Comparison of ENCODE assay signal across 9 cellular contexts in genomic region chr5:34684281-34684979, GRCh38. TPM values are rescaled to one million over a fixed set of nuclear protein-coding genes. Genes with fewer than 3 reads are reported as not detected.
DNase-seq lines count a peak whose midpoint lies in the region; ATAC-seq and TF ChIP-seq lines count a peak whose summit lies in the region.
"Had no signal": no experiment of that assay in that cellular context is flagged by ENCODE, and none has a peak within 500 bp of the region (broad histone marks: within the 10 kb centered on the region; RNA-seq: fewer than 3 reads in every experiment).

No MANE protein-coding gene starts in this region.

- no peaks in the 10 kb centered on the region for H3K9me3 ChIP-seq in IMR-90 (ENCODE audit: control insufficient read depth, insufficient read depth, low read length)
- H3K9me3 ChIP-seq in ascending aorta = no peaks in the 10 kb centered on the region
- H3K9me3 ChIP-seq in left lung = no peaks in the 10 kb centered on the region
- H3K9me3 ChIP-seq: neutrophil had no signal

- peak overlapping the region; percentile 44; the same call in 1 of the 2 replicates for H3K23ac ChIP-seq in IMR-90 (ENCODE audit: low read depth, low read length)

- no peaks in the 10 kb centered on the region for H3K27me3 Mint-ChIP-seq in activated T-helper 1 cell treated with anti-CD3 and anti-CD28 coated beads, Interleukin-12 subunit alpha, Interleukin-12 subunit beta, Interleukin-2, Interleukin-4 antibody, amounts not matched to agents 30 ng/mL and 10 ng/mL and 1 ng/mL, durations not matched to agents 14 hours and 24 hours and 36 hours (ENCODE audit: insufficient read depth)

- H4K20me1 ChIP-seq in IMR-90 (ENCODE audit: insufficient read depth, low read length) = peaks cover 93% of the 10 kb centered on the region

- no peak overlapping the region for H4K5ac ChIP-seq in IMR-90 (ENCODE audit: low read depth, low read length)

- H2AK9ac ChIP-seq in IMR-90 (replicated peaks; ENCODE audit: low read depth, low read length, poor library complexity) = no peak overlapping the region

- no peak for TF ChIP-seq RAD21 in IMR-90 (IDR thresholded peaks at IDR 0.05; ENCODE audit: low read length)

- no peak overlapping the region for H3K4me3 ChIP-seq in IMR-90 (ENCODE audit: insufficient read depth, low read depth, low read length)
- H3K4me3 ChIP-seq in ascending aorta = no peak overlapping the region
- no peak overlapping the region for H3K4me3 ChIP-seq in left lung

- no peak overlapping the region; the same call in 1 of the 2 replicates for H4K91ac ChIP-seq in IMR-90 (ENCODE audit: insufficient read depth, low read depth, low read length)

- CTCF ChIA-PET in IMR-90 (lab: Yijun Ruan, JAX) = no interaction called here

- POLR2A ChIA-PET in IMR-90 (lab: Charles Lee; ENCODE audit: unreplicated experiment) = no interaction called here

- intact Hi-C loops in IMR-90 (cut with micrococcal nuclease) (loop anchor here (10.0 kb wide), 1 partner anchor 160 kb away; no protein-coding TSS in a partner anchor), ascending aorta (cut with DNase I) (no loop called here), left lung (cut with DNase I) (no loop called here)
- intact Hi-C loops in activated T-helper 1 cell treated with anti-CD3 and anti-CD28 coated beads, Interleukin-12 subunit alpha, Interleukin-12 subunit beta, Interleukin-2, Interleukin-4 antibody, amounts not matched to agents 30 ng/mL and 10 ng/mL and 1 ng/mL, durations not matched to agents 14 hours and 24 hours and 36 hours (cut with micrococcal nuclease) = no loop called here

- no peak overlapping the region; the same call in 1 of the 2 replicates for H3K4me2 ChIP-seq in IMR-90 (ENCODE audit: low read depth, low read length)

- dilution Hi-C loops in IMR-90 (cut with HindIII; ENCODE audit: low sequenced_read_pairs, unreplicated experiment) = no loop called here

- no peaks in the 10 kb centered on the region for H3K27me3 ChIP-seq in IMR-90 (ENCODE audit: control insufficient read depth, insufficient read depth, low read length)
- H3K27me3 ChIP-seq in ascending aorta = no peaks in the 10 kb centered on the region
- no peaks in the 10 kb centered on the region for H3K27me3 ChIP-seq in left lung
- H3K27me3 ChIP-seq: neutrophil had no signal

- TF ChIP-seq CTCF in IMR-90 (conservative IDR thresholded peaks at IDR 0.05; ENCODE audit: low read depth, low read length) (no peak), ascending aorta (IDR thresholded peaks at IDR 0.05) (no peak), left lung (IDR thresholded peaks at IDR 0.05) (no peak)

- no peaks in the 10 kb centered on the region for H3K36me3 Mint-ChIP-seq in activated T-helper 1 cell treated with anti-CD3 and anti-CD28 coated beads, Interleukin-12 subunit alpha, Interleukin-12 subunit beta, Interleukin-2, Interleukin-4 antibody, amounts not matched to agents 30 ng/mL and 10 ng/mL and 1 ng/mL, durations not matched to agents 14 hours and 24 hours and 36 hours (ENCODE audit: low read depth)

- peak overlapping the region; percentile 88; the same call in 1 of the 2 replicates for H3K14ac ChIP-seq in IMR-90 (replicated peaks; ENCODE audit: low read depth, low read length)

- H4K8ac ChIP-seq in IMR-90 (ENCODE audit: low read depth in 2 of 2, low read length in 2 of 2) = no peak overlapping the region

- peak overlapping the region; percentile 28; the same call in 1 of the 2 replicates for H3K4ac ChIP-seq in IMR-90 (ENCODE audit: low read depth, low read length)

- no peak for TF ChIP-seq POLR2A in IMR-90 (IDR thresholded peaks at IDR 0.05; ENCODE audit: low read depth, low read length)

- no peak overlapping the region for H3K18ac ChIP-seq in IMR-90 (ENCODE audit: low read depth, low read length)

- H3K4me3 Mint-ChIP-seq in activated T-helper 1 cell treated with anti-CD3 and anti-CD28 coated beads, Interleukin-12 subunit alpha, Interleukin-12 subunit beta, Interleukin-2, Interleukin-4 antibody, amounts not matched to agents 30 ng/mL and 10 ng/mL and 1 ng/mL, durations not matched to agents 14 hours and 24 hours and 36 hours = no peak overlapping the region

- H3K4me1 ChIP-seq in IMR-90 (ENCODE audit: control insufficient read depth, insufficient read depth, low read length) (peaks cover 24% of the 10 kb centered on the region), ascending aorta (peaks cover 5 to 60% of the 10 kb centered on the region in 2 donors), left lung (peaks cover 10 to 16% of the 10 kb centered on the region in 2 donors)

- peak overlapping the region; percentile 53 for H2AK5ac ChIP-seq in IMR-90 (ENCODE audit: low read depth, low read length)

- H2BK15ac ChIP-seq in IMR-90 (ENCODE audit: low read depth, low read length) = 0 out of 3 replicates have a peak overlapping the region, but pooled peaks have one; percentile 36

- peaks cover 8 to 78% of the 10 kb centered on the region in 2 experiments for H3K79me1 ChIP-seq in IMR-90 (ENCODE audit: low read depth in 1 of 2, low read length in 2 of 2)

- WGBS in IMR-90 (ENCODE audit: extremely low coverage in 2 of 2, insufficient read length in 1 of 2), 2 experiments = no CpG with 5 or more reads among the region's 4 CpGs

- H2BK120ac ChIP-seq in IMR-90 (ENCODE audit: low read depth, low read length) = peak overlapping the region; percentile 2; the same call in 1 of the 2 replicates

- in situ Hi-C loops in IMR-90 (cut with MboI; ENCODE audit: low sequenced_read_pairs) = no loop called here

- BruUV-seq in IMR-90 (replicated peaks; lab: Mats Ljungman, UMichigan) = no TSS peak

- H3K36me3 ChIP-seq in IMR-90 (ENCODE audit: control insufficient read depth, insufficient read depth, low read length) = peaks cover 16% of the 10 kb centered on the region
- H3K36me3 ChIP-seq in ascending aorta = no peaks in the 10 kb centered on the region
- H3K36me3 ChIP-seq in left lung = no peaks in the 10 kb centered on the region
- H3K36me3 ChIP-seq: neutrophil had no signal

- peaks cover 34% of the 10 kb centered on the region for H3K9me1 ChIP-seq in IMR-90 (ENCODE audit: insufficient read depth, low read length)

- H3K9ac ChIP-seq in IMR-90 (ENCODE audit: low read depth, low read length) = no peak overlapping the region

- H2AFZ ChIP-seq in IMR-90 (replicated peaks; ENCODE audit: low read length, poor library complexity) = no peak overlapping the region

- H3K4me1 Mint-ChIP-seq in activated T-helper 1 cell treated with anti-CD3 and anti-CD28 coated beads, Interleukin-12 subunit alpha, Interleukin-12 subunit beta, Interleukin-2, Interleukin-4 antibody, amounts not matched to agents 30 ng/mL and 10 ng/mL and 1 ng/mL, durations not matched to agents 14 hours and 24 hours and 36 hours (ENCODE audit: low read depth) = no peaks in the 10 kb centered on the region

- no peak for ATAC-seq in IMR-90 (ENCODE audit: low read depth)
- ATAC-seq in left lung = peak; percentile 19

- H3K27ac ChIP-seq in IMR-90 (ENCODE audit: insufficient read depth, low read length) = peak overlapping the region; percentile 7; the same call in 1 of the 2 replicates
- H3K27ac ChIP-seq in ascending aorta = peak overlapping the region; percentile 62 to 73
- peak overlapping the region; percentile 41 to 77 for H3K27ac ChIP-seq in left lung
- H3K27ac ChIP-seq: neutrophil had no signal

- H3K9me3 Mint-ChIP-seq in activated T-helper 1 cell treated with anti-CD3 and anti-CD28 coated beads, Interleukin-12 subunit alpha, Interleukin-12 subunit beta, Interleukin-2, Interleukin-4 antibody, amounts not matched to agents 30 ng/mL and 10 ng/mL and 1 ng/mL, durations not matched to agents 14 hours and 24 hours and 36 hours = no peaks in the 10 kb centered on the region

- H2BK5ac ChIP-seq in IMR-90 (ENCODE audit: low read depth, low read length, poor library complexity, severe bottlenecking) = peak overlapping the region; percentile 97

- DNase-seq in Ammon's horn (ENCODE audit: low spot score) = peak; percentile 61
- peak; percentile 59 for DNase-seq in IMR-90
- peak in 1 of 2 donors; percentile 77 for DNase-seq in ascending aorta (ENCODE audit: low spot score in 2 of 2)
- DNase-seq in left lung = no peak
- DNase-seq in activated T-helper 1 cell treated with anti-CD3 and anti-CD28 coated beads, Interleukin-12 subunit alpha, Interleukin-12 subunit beta, Interleukin-2, Interleukin-4 antibody, amounts not matched to agents 30 ng/mL and 10 ng/mL and 1 ng/mL, durations not matched to agents 14 hours and 24 hours and 36 hours (ENCODE audit: low spot score) = no peak
- DNase-seq in mesenteric fat pad (ENCODE audit: low spot score) = no peak
- DNase-seq in NCI-H187 treated with DMSO at 0.1 percent for 48 hours (lab: John Stamatoyannopoulos, UW) = no peak
- no peak for DNase-seq in LoVo (ENCODE audit: low spot score)

- no peak overlapping the region for H3K27ac Mint-ChIP-seq in activated T-helper 1 cell treated with anti-CD3 and anti-CD28 coated beads, Interleukin-12 subunit alpha, Interleukin-12 subunit beta, Interleukin-2, Interleukin-4 antibody, amounts not matched to agents 30 ng/mL and 10 ng/mL and 1 ng/mL, durations not matched to agents 14 hours and 24 hours and 36 hours

- no peak overlapping the region for H3K56ac ChIP-seq in IMR-90 (ENCODE audit: extremely low read depth, insufficient read depth, low read length)

- 0 out of 2 replicates have a peak overlapping the region, but pooled peaks have one; percentile 16 for H2BK20ac ChIP-seq in IMR-90 (ENCODE audit: low read depth, low read length)

TF ChIP-seq in IMR-90, 13 proteins besides CTCF, POLR2A, EP300 and RAD21:
- TF ChIP-seq USF2 (IDR thresholded peaks at IDR 0.05; ENCODE audit: low read depth, low read length) = no peak
- TF ChIP-seq MXI1 (IDR thresholded peaks at IDR 0.05; ENCODE audit: borderline replicate concordance, low read depth, low read length) = no peak
TF ChIP-seq in IMR-90: peak in this region for 0.

RNA-seq across cellular contexts. Expression of gene RAI14, which starts 28.3 kb away (rescaled TPM):
- 267 and 361 TPM in 2 replicates for total RNA-seq in IMR-90 (2012; rRNA removed)
- 191 and 221 TPM in 2 replicates for polyA plus RNA-seq in IMR-90 (2012; rRNA removed)
- 68.3 and 80.0 TPM in 2 replicates for polyA plus RNA-seq in IMR-90 (2012; cell fraction: cytosol; rRNA removed)
- 60.2 and 146 TPM in 2 replicates for polyA plus RNA-seq in IMR-90 (2012; cell fraction: nucleus; rRNA removed; ENCODE audit: low replicate concordance)
- total RNA-seq in ascending aorta = 134 TPM
- 100 to 1,000 TPM in 1 of 2 donors, 10 to 100 TPM in 1; 75.0 to 109 TPM for total RNA-seq in left lung
- 1.2 and 1.5 TPM in 2 replicates for total RNA-seq in activated T-helper 1 cell treated with anti-CD3 and anti-CD28 coated beads, Interleukin-12 subunit alpha, Interleukin-12 subunit beta, Interleukin-2, Interleukin-4 antibody, amounts not matched to agents 30 ng/mL and 10 ng/mL and 1 ng/mL, durations not matched to agents 14 hours and 24 hours and 36 hours
- 33.7 TPM for total RNA-seq in mesenteric fat pad

Comparison
In these comparisons a context has a peak if more than half of its experiments do, and no peak if none do; other contexts are left out.
1. DNase-seq: peak in Ammon's horn (single experiment) and IMR-90 (single experiment); none in left lung (0 of 2), activated T-helper 1 cell treated with anti-CD3 and anti-CD28 coated beads, Interleukin-12 subunit alpha, Interleukin-12 subunit beta, Interleukin-2, Interleukin-4 antibody, amounts not matched to agents 30 ng/mL and 10 ng/mL and 1 ng/mL, durations not matched to agents 14 hours and 24 hours and 36 hours (single experiment), mesenteric fat pad (single experiment), NCI-H187 treated with DMSO at 0.1 percent for 48 hours (single experiment) and LoVo (single experiment).
2. H3K27ac ChIP-seq: peak in every context shown above with its lines; median percentile 68 in ascending aorta; 59 in left lung; 7 in IMR-90.
3. RNA of gene RAI14, which starts 28.3 kb away (total RNA-seq): 267 to 361 TPM in IMR-90, 134 TPM in ascending aorta (single experiment), 75.0 to 109 TPM in left lung and 33.7 TPM in mesenteric fat pad (single experiment); 1.2 to 1.5 TPM in activated T-helper 1 cell treated with anti-CD3 and anti-CD28 coated beads, Interleukin-12 subunit alpha, Interleukin-12 subunit beta, Interleukin-2, Interleukin-4 antibody, amounts not matched to agents 30 ng/mL and 10 ng/mL and 1 ng/mL, durations not matched to agents 14 hours and 24 hours and 36 hours; every median in the first group is over 10 times any median in the second.